In the genomic region with DNA sequence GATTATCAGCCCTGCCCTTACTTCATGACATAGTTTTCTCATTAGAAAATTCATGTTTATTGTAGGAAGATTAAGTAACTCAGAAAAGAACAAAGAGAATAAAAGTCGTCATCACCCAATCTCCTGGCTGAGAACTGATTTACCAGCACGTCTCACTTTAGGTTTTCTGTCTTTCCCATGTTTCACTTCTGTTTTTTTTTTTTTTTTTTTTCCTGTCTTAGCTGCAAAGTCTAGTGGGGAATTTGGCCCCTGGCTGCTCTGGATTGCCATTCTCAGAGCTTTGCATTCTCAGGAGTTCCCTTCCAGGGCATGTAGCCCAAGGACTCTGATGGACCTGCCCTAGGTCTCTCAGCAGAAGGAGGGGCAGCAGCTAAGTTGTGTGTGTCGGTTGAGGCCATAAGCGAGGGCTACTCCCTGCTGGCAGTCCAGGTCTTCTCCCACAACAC, we compare ENCODE assay signal across 11 cellular contexts. TPM values are rescaled to one million over a fixed set of nuclear protein-coding genes. Genes with fewer than 3 reads are reported as not detected.
DNase-seq lines count a peak whose midpoint lies in the region; ATAC-seq and TF ChIP-seq lines count a peak whose summit lies in the region.
"Had no signal": no experiment of that assay in that cellular context is flagged by ENCODE, and none has a peak within 500 bp of the region (broad histone marks: within the 10 kb centered on the region; RNA-seq: fewer than 3 reads in every experiment).

No MANE protein-coding gene starts in this region.

- no peaks in the 10 kb centered on the region for H3K27me3 Mint-ChIP-seq in activated CD8-positive, alpha-beta T cell treated with anti-CD3 and anti-CD28 coated beads, Interleukin-2, amount 10 ng/mL, durations not matched to agents 7 days and 5 days (ENCODE audit: low read depth)
- no peaks in the 10 kb centered on the region for H3K27me3 Mint-ChIP-seq in type B pancreatic cell

- H3K9ac ChIP-seq in neuronal stem cell (ENCODE audit: low read depth, low read length, poor library complexity) = no peak overlapping the region

- TF ChIP-seq CTCF in right atrium auricular region (IDR thresholded peaks at IDR 0.05) = no peak
- no peak for TF ChIP-seq CTCF in heart right ventricle (IDR thresholded peaks at IDR 0.05)
- TF ChIP-seq CTCF in type B pancreatic cell (conservative IDR thresholded peaks at IDR 0.05) = no peak

- intact Hi-C loops in Right ventricle myocardium superior (cut with DNase I) = no loop called here
- intact Hi-C loops in heart right ventricle (cut with DNase I) = no loop called here

- POLR2A ChIA-PET in activated CD8-positive, alpha-beta T cell treated with anti-CD3 and anti-CD28 coated beads, Interleukin-2, amount 10 ng/mL, durations not matched to agents 7 days and 5 days (lab: Charles Lee) = interaction anchor here (1.0 to 4.2 kb wide), 5 partner anchors 26 to 91 kb away, joined by 3 to 24 read pairs (median 20); partner anchors contain the start of gene TMEM131L

- CTCF ChIA-PET in activated CD8-positive, alpha-beta T cell treated with anti-CD3 and anti-CD28 coated beads, Interleukin-2, amount 10 ng/mL, durations not matched to agents 7 days and 5 days (lab: Charles Lee) = interaction anchor here (0.7 to 4.5 kb wide), 10 partner anchors 8 to 178 kb away, joined by 3 to 27 read pairs (median 16); partner anchors contain the start of gene TMEM131L

- H3K4me3 Mint-ChIP-seq in activated CD8-positive, alpha-beta T cell treated with anti-CD3 and anti-CD28 coated beads, Interleukin-2, amount 10 ng/mL, durations not matched to agents 7 days and 5 days = peak overlapping the region; percentile 70
- H3K4me3 Mint-ChIP-seq in type B pancreatic cell = no peak overlapping the region
- H3K4me3 Mint-ChIP-seq: HFFc6 had no signal

- H3K36me3 ChIP-seq in right atrium auricular region (no peaks in the 10 kb centered on the region), heart right ventricle (no peaks in the 10 kb centered on the region), neuronal stem cell (replicated peaks in 1 of 2; ENCODE audit: control insufficient read depth in 2 of 2, insufficient read depth in 2 of 2, low read length in 2 of 2) (no peaks in the 10 kb centered on the region)

- ATAC-seq in Right ventricle myocardium superior (ENCODE audit: poor library complexity) = peak; percentile 45
- no peak for ATAC-seq in activated CD8-positive, alpha-beta T cell treated with anti-CD3 and anti-CD28 coated beads, Interleukin-2, amount 10 ng/mL, durations not matched to agents 7 days and 5 days
- ATAC-seq in heart right ventricle = peak in 6 of 8 donors; percentile 29 to 63 (median 42)

- no peak overlapping the region for H2BK5ac ChIP-seq in neuronal stem cell (ENCODE audit: low read length)

- H3K27me3 ChIP-seq in right atrium auricular region (no peaks in the 10 kb centered on the region), heart right ventricle (no peaks in the 10 kb centered on the region), neuronal stem cell (ENCODE audit: control insufficient read depth in 3 of 3, insufficient read depth in 3 of 3, low read depth in 1 of 3, low read length in 3 of 3) (no peaks in the 10 kb centered on the region)

- no peak overlapping the region for H3K4me2 ChIP-seq in neuronal stem cell (ENCODE audit: insufficient read depth, low read length, poor library complexity, severe bottlenecking)

- no peak overlapping the region for H3K14ac ChIP-seq in neuronal stem cell (ENCODE audit: low read length)

- H3K36me3 Mint-ChIP-seq in activated CD8-positive, alpha-beta T cell treated with anti-CD3 and anti-CD28 coated beads, Interleukin-2, amount 10 ng/mL, durations not matched to agents 7 days and 5 days (ENCODE audit: low read depth) = peaks cover 55% of the 10 kb centered on the region
- peaks cover 3% of the 10 kb centered on the region for H3K36me3 Mint-ChIP-seq in type B pancreatic cell

- H2BK120ac ChIP-seq in neuronal stem cell (ENCODE audit: low read depth, low read length) = no peak overlapping the region

- H2BK15ac ChIP-seq in neuronal stem cell (ENCODE audit: low read length) = no peak overlapping the region

- H3K4me3 ChIP-seq in right atrium auricular region = no peak overlapping the region
- no peak overlapping the region for H3K4me3 ChIP-seq in heart right ventricle
- H3K4me3 ChIP-seq in neuronal stem cell (ENCODE audit: low read length in 2 of 2) = no peak overlapping the region

- DNase-seq in Right ventricle myocardium superior (no peak), right atrium auricular region (ENCODE audit: low spot score) (no peak), heart right ventricle (no peak), type B pancreatic cell (ENCODE audit: extremely low spot score, unreplicated experiment) (no peak), neuronal stem cell (ENCODE audit: low spot score) (no peak), cerebellar nuclear complex (lab: John Stamatoyannopoulos, UW) (no peak)
- DNase-seq in activated CD8-positive, alpha-beta T cell treated with anti-CD3 and anti-CD28 coated beads, Interleukin-2, amount 10 ng/mL, durations not matched to agents 7 days and 5 days = no peak
- no peak for DNase-seq in stimulated activated CD4-positive, alpha-beta T cell treated with anti-CD3 and anti-CD28 coated beads, Interleukin-1b, Interleukin-23, amount 100 ng/mL, for 48 hours
- DNase-seq: effector CD4-positive, alpha-beta T cell; HFFc6; NCI-H2081 had no signal

- no peak overlapping the region for H3K18ac ChIP-seq in neuronal stem cell (ENCODE audit: low read length)

- 41 to 61% methylated on average over 4 of the region's 4 CpGs for WGBS in heart right ventricle, 2 donors
- no CpG with 5 or more reads among the region's 4 CpGs for WGBS in neuronal stem cell (ENCODE audit: extremely low coverage in 2 of 2, insufficient read length in 2 of 2, insufficient replicate concordance in 1 of 2), 2 donors

- no peak overlapping the region for H2AK5ac ChIP-seq in neuronal stem cell (ENCODE audit: low read depth, low read length)

- H3K4ac ChIP-seq in neuronal stem cell (ENCODE audit: low read length) = no peak overlapping the region

- H3K23ac ChIP-seq in neuronal stem cell (ENCODE audit: low read depth, low read length, poor library complexity) = no peak overlapping the region

- H3K79me1 ChIP-seq in neuronal stem cell (ENCODE audit: low read depth, low read length) = peaks cover 3% of the 10 kb centered on the region

- H2AFZ ChIP-seq in neuronal stem cell (ENCODE audit: low read length) = no peak overlapping the region

- H2BK12ac ChIP-seq in neuronal stem cell (ENCODE audit: low read length) = no peak overlapping the region

- H3K9me3 ChIP-seq in right atrium auricular region (no peaks in the 10 kb centered on the region), heart right ventricle (no peaks in the 10 kb centered on the region), neuronal stem cell (replicated peaks in 1 of 2; ENCODE audit: control insufficient read depth in 2 of 2, insufficient read depth in 1 of 2, low read depth in 1 of 2, low read length in 2 of 2) (peaks cover 0 to 4% of the 10 kb centered on the region in 2 donors)

- peaks cover 95% of the 10 kb centered on the region for H3K4me1 Mint-ChIP-seq in activated CD8-positive, alpha-beta T cell treated with anti-CD3 and anti-CD28 coated beads, Interleukin-2, amount 10 ng/mL, durations not matched to agents 7 days and 5 days (ENCODE audit: low read depth)
- H3K4me1 Mint-ChIP-seq in type B pancreatic cell (ENCODE audit: unreplicated experiment) = peaks cover 39% of the 10 kb centered on the region

- H4K8ac ChIP-seq in neuronal stem cell (ENCODE audit: low read depth, low read length) = no peak overlapping the region

- H3K9me3 Mint-ChIP-seq in activated CD8-positive, alpha-beta T cell treated with anti-CD3 and anti-CD28 coated beads, Interleukin-2, amount 10 ng/mL, durations not matched to agents 7 days and 5 days (ENCODE audit: insufficient read depth) = peaks cover 4% of the 10 kb centered on the region
- no peaks in the 10 kb centered on the region for H3K9me3 Mint-ChIP-seq in type B pancreatic cell
- H3K9me3 Mint-ChIP-seq: HFFc6 had no signal

- H3K4me1 ChIP-seq in right atrium auricular region (peaks cover 0 to 36% of the 10 kb centered on the region in 2 donors), heart right ventricle (peaks cover 3 to 99% (median 39%) of the 10 kb centered on the region in 9 donors), neuronal stem cell (ENCODE audit: control insufficient read depth in 2 of 2, insufficient read depth in 1 of 2, low read depth in 1 of 2, low read length in 2 of 2) (peaks cover 9 to 10% of the 10 kb centered on the region in 2 donors)

- H4K91ac ChIP-seq in neuronal stem cell (ENCODE audit: low read depth, low read length, poor library complexity) = no peak overlapping the region

- H3K27ac ChIP-seq in right atrium auricular region (no peak overlapping the region), heart right ventricle (peak overlapping the region in 8 of 10 donors; percentile 10 to 75 (median 28)), neuronal stem cell (replicated peaks; ENCODE audit: low read length) (no peak overlapping the region)

- H3K27ac Mint-ChIP-seq in activated CD8-positive, alpha-beta T cell treated with anti-CD3 and anti-CD28 coated beads, Interleukin-2, amount 10 ng/mL, durations not matched to agents 7 days and 5 days = peak overlapping the region; percentile 96
- H3K27ac Mint-ChIP-seq in type B pancreatic cell = peak overlapping the region; percentile 17
- H3K27ac Mint-ChIP-seq: HFFc6 had no signal

RNA-seq across cellular contexts. Expression of gene TMEM131L, which starts 57.8 kb away (rescaled TPM):
- total RNA-seq in Right ventricle myocardium superior = 13.7 TPM
- 10 to 100 TPM; 10.9 to 15.4 TPM for total RNA-seq in right atrium auricular region
- 10 to 100 TPM; 54.9 to 58.4 TPM for total RNA-seq in activated CD8-positive, alpha-beta T cell treated with anti-CD3 and anti-CD28 coated beads, Interleukin-2, amount 10 ng/mL, durations not matched to agents 7 days and 5 days
- 10 to 100 TPM in 9 of 10 donors, 1 to 10 TPM in 1; 9.1 to 33.6 (median 20.0) TPM for total RNA-seq in heart right ventricle
- polyA plus RNA-seq in heart right ventricle = 1 to 10 TPM; 2.7 to 3.7 TPM
- total RNA-seq in type B pancreatic cell (ENCODE audit: low replicate concordance) = 5.4 and 21.3 TPM in 2 replicates
- 10.3 TPM for polyA plus RNA-seq in neuronal stem cell (2013, experiment 1 of 2)
- polyA plus RNA-seq in neuronal stem cell (2013, experiment 2 of 2) = 10.2 TPM

Comparison
In these comparisons a context has a peak if more than half of its experiments do, and no peak if none do; other contexts are left out.
1. H3K27ac ChIP-seq: peak in heart right ventricle (8 of 10); none in right atrium auricular region (0 of 2) and neuronal stem cell (single experiment).